In the genomic region with DNA sequence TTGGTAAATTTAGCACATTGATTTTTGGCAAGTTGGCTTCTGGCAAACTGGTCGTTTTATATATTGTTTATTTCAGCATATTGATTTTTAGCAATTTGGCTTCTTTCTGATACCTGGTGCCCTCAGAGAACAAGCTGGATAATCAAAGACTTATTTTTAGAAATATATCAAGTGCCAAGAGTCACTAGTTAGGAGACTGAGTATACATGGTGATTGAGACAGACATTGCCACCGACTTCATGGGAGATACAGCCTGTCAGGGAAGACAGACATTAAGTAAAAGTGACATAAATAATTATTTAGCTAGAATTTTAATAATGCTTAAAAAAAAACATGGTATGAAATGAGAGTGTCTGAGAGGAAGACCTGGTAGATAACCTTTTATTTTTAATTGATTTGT, we compare ENCODE assay signal across 35 cellular contexts.
"Had no signal": no experiment of that assay in that cellular context is flagged by ENCODE, and none has a peak within 500 bp of the region (broad histone marks: within the 10 kb centered on the region; RNA-seq: fewer than 3 reads in every experiment).

No MANE protein-coding gene starts in this region.

- H3K9ac ChIP-seq: KMS-11 had no signal

- H3K4me3 ChIP-seq: MG63 had no signal

- DNase-seq: Karpas-422, Kasumi-1, KBM-7, KG1, MG63, MM.1S, MV-4-11, NCI-H1048, NCI-H1092, NCI-H1092 treated with DMSO at 0.1 percent for 48 hours, NCI-H1105, NCI-H1105 treated with DMSO at 0.1 percent for 48 hours, NCI-H1417, NCI-H1417 treated with DMSO at 0.1 percent for 48 hours, NCI-H1436, NCI-H1436 treated with DMSO at 0.1 percent for 48 hours, NCI-H146, NCI-H1694, NCI-H1694 treated with DMSO at 0.1 percent for 48 hours, NCI-H187, NCI-H187 treated with DMSO at 0.1 percent for 48 hours, NCI-H1930, NCI-H2029, NCI-H2029 treated with DMSO at 0.1 percent for 48 hours, NCI-H2081, NCI-H2081 treated with DMSO at 0.1 percent for 48 hours, NCI-H2107, NCI-H2171, NCI-H2171 treated with DMSO at 0.1 percent for 48 hours, NCI-H2227 treated with DMSO at 0.1 percent for 48 hours, NCI-H226, NCI-H345, NCI-H446, NCI-H446 treated with DMSO at 0.1 percent for 48 hours had no signal

- H3K27ac ChIP-seq: KMS-11 had no signal

- H3K36me3 ChIP-seq: MG63 had no signal

- H3K9me3 ChIP-seq: MG63 had no signal

- H3K4me2 ChIP-seq: KMS-11 had no signal
